Comparison of ENCODE assay signal across 1 cellular context in the genomic region with DNA sequence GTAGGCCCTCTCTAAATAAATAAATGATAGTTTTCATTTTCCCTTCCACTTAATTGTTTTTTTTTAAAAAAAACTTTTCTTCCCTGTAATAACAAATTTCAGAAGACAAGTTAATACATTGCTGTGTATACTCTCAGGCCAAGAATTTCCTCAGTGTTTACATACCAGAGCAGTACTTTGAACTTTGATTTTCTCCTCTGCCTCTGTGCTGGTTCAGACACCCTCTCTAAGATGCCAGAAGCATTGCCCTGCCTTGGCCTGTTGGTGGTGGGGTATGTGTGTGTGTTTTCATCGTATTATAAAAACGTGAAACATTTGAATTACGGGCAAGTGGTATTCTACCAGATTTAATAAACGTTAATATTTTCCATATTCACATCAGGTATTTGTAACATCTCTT.
TF ChIP-seq lines count a peak whose summit lies in the region.

No MANE protein-coding gene starts in this region.

TF ChIP-seq in GM23338, 12 proteins besides CTCF, POLR2A, EP300 and RAD21 (continued from another document):
- TF ChIP-seq, protein P1, sequence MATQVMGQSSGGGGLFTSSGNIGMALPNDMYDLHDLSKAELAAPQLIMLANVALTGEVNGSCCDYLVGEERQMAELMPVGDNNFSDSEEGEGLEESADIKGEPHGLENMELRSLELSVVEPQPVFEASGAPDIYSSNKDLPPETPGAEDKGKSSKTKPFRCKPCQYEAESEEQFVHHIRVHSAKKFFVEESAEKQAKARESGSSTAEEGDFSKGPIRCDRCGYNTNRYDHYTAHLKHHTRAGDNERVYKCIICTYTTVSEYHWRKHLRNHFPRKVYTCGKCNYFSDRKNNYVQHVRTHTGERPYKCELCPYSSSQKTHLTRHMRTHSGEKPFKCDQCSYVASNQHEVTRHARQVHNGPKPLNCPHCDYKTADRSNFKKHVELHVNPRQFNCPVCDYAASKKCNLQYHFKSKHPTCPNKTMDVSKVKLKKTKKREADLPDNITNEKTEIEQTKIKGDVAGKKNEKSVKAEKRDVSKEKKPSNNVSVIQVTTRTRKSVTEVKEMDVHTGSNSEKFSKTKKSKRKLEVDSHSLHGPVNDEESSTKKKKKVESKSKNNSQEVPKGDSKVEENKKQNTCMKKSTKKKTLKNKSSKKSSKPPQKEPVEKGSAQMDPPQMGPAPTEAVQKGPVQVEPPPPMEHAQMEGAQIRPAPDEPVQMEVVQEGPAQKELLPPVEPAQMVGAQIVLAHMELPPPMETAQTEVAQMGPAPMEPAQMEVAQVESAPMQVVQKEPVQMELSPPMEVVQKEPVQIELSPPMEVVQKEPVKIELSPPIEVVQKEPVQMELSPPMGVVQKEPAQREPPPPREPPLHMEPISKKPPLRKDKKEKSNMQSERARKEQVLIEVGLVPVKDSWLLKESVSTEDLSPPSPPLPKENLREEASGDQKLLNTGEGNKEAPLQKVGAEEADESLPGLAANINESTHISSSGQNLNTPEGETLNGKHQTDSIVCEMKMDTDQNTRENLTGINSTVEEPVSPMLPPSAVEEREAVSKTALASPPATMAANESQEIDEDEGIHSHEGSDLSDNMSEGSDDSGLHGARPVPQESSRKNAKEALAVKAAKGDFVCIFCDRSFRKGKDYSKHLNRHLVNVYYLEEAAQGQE (IDR thresholded peaks at IDR 0.05; ENCODE audit: unreplicated experiment), result no peak
- TF ChIP-seq NANOG (IDR thresholded peaks at IDR 0.05; ENCODE audit: borderline replicate concordance) (no peak), JUNB (IDR thresholded peaks at IDR 0.05; ENCODE audit: unreplicated experiment) (no peak), EZH2phosphoT487 (IDR thresholded peaks at IDR 0.05; ENCODE audit: unreplicated experiment) (no peak), EZH2 (IDR thresholded peaks at IDR 0.05; ENCODE audit: low read depth, unreplicated experiment) (no peak), STAT1 (IDR thresholded peaks at IDR 0.05; ENCODE audit: unreplicated experiment) (no peak)
- TF ChIP-seq, protein P2, sequence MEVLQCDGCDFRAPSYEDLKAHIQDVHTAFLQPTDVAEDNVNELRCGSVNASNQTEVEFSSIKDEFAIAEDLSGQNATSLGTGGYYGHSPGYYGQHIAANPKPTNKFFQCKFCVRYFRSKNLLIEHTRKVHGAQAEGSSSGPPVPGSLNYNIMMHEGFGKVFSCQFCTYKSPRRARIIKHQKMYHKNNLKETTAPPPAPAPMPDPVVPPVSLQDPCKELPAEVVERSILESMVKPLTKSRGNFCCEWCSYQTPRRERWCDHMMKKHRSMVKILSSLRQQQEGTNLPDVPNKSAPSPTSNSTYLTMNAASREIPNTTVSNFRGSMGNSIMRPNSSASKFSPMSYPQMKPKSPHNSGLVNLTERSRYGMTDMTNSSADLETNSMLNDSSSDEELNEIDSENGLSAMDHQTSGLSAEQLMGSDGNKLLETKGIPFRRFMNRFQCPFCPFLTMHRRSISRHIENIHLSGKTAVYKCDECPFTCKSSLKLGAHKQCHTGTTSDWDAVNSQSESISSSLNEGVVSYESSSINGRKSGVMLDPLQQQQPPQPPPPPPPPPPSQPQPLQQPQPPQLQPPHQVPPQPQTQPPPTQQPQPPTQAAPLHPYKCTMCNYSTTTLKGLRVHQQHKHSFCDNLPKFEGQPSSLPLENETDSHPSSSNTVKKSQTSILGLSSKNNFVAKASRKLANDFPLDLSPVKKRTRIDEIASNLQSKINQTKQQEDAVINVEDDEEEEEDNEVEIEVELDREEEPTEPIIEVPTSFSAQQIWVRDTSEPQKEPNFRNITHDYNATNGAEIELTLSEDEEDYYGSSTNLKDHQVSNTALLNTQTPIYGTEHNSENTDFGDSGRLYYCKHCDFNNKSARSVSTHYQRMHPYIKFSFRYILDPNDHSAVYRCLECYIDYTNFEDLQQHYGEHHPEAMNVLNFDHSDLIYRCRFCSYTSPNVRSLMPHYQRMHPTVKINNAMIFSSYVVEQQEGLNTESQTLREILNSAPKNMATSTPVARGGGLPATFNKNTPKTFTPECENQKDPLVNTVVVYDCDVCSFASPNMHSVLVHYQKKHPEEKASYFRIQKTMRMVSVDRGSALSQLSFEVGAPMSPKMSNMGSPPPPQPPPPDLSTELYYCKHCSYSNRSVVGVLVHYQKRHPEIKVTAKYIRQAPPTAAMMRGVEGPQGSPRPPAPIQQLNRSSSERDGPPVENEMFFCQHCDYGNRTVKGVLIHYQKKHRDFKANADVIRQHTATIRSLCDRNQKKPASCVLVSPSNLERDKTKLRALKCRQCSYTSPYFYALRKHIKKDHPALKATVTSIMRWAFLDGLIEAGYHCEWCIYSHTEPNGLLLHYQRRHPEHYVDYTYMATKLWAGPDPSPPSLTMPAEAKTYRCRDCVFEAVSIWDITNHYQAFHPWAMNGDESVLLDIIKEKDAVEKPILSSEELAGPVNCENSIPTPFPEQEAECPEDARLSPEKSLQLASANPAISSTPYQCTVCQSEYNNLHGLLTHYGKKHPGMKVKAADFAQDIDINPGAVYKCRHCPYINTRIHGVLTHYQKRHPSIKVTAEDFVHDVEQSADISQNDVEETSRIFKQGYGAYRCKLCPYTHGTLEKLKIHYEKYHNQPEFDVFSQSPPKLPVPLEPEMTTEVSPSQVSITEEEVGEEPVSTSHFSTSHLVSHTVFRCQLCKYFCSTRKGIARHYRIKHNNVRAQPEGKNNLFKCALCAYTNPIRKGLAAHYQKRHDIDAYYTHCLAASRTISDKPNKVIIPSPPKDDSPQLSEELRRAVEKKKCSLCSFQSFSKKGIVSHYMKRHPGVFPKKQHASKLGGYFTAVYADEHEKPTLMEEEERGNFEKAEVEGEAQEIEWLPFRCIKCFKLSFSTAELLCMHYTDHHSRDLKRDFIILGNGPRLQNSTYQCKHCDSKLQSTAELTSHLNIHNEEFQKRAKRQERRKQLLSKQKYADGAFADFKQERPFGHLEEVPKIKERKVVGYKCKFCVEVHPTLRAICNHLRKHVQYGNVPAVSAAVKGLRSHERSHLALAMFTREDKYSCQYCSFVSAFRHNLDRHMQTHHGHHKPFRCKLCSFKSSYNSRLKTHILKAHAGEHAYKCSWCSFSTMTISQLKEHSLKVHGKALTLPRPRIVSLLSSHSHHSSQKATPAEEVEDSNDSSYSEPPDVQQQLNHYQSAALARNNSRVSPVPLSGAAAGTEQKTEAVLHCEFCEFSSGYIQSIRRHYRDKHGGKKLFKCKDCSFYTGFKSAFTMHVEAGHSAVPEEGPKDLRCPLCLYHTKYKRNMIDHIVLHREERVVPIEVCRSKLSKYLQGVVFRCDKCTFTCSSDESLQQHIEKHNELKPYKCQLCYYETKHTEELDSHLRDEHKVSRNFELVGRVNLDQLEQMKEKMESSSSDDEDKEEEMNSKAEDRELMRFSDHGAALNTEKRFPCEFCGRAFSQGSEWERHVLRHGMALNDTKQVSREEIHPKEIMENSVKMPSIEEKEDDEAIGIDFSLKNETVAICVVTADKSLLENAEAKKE (CRISPR knock-in tag; IDR thresholded peaks at IDR 0.05), result no peak
